In genomic region chr7:56091591-56091990, GRCh38 we compare ENCODE assay signal across 14 cellular contexts. TPM values are rescaled to one million over a fixed set of nuclear protein-coding genes. Genes with fewer than 3 reads are reported as not detected.
DNase-seq lines count a peak whose midpoint lies in the region; ATAC-seq, FAIRE-seq and TF ChIP-seq lines count a peak whose summit lies in the region.
"Had no signal": no experiment of that assay in that cellular context is flagged by ENCODE, and none has a peak within 500 bp of the region (broad histone marks: within the 10 kb centered on the region; RNA-seq: fewer than 3 reads in every experiment).

No MANE protein-coding gene starts in this region.

- ATAC-seq in HCT116 (no peak), GM18520 (IDR thresholded peaks at IDR 0.05; ENCODE audit: unreplicated experiment) (no peak), GM21737 (IDR thresholded peaks at IDR 0.05; ENCODE audit: unreplicated experiment) (no peak)

- no peak overlapping the region for H3K4me3 Mint-ChIP-seq in astrocyte (ENCODE audit: unreplicated experiment)
- H3K4me3 Mint-ChIP-seq: CD4-positive, alpha-beta T cell had no signal

- H3K9ac ChIP-seq in HCT116 (ENCODE audit: low read length) (no peak overlapping the region), astrocyte (ENCODE audit: low read length) (no peak overlapping the region), skeletal muscle tissue (ENCODE audit: low read depth in 1 of 3, low read length in 3 of 3) (peak overlapping the region; percentile 69 to 90 (median 90))

- no peaks in the 10 kb centered on the region for H3K9me2 ChIP-seq in HCT116 (ENCODE audit: insufficient read depth)

- TF ChIP-seq POLR2A in HCT116 (IDR thresholded peaks at IDR 0.05; ENCODE audit: borderline replicate concordance, extremely low read depth, insufficient read depth, insufficient read length) = no peak

- H3K9me3 Mint-ChIP-seq in astrocyte (ENCODE audit: unreplicated experiment) = no peaks in the 10 kb centered on the region
- H3K9me3 Mint-ChIP-seq: activated naive CD4-positive, alpha-beta T cell treated with anti-CD3 and anti-CD28 coated beads, Interleukin-2, amount 50 U/mL, for 72 hours; CD4-positive, alpha-beta T cell had no signal

- H3K4me1 Mint-ChIP-seq in astrocyte (ENCODE audit: low read depth, unreplicated experiment) = no peaks in the 10 kb centered on the region

- H3K27me3 ChIP-seq in HCT116 (ENCODE audit: insufficient read depth, low read length) = no peaks in the 10 kb centered on the region
- H3K27me3 ChIP-seq in astrocyte (ENCODE audit: insufficient read depth, low read length) = no peaks in the 10 kb centered on the region
- no peaks in the 10 kb centered on the region for H3K27me3 ChIP-seq in skeletal muscle tissue (ENCODE audit: control insufficient read depth in 3 of 3, insufficient read depth in 3 of 3, low read length in 3 of 3)
- H3K27me3 ChIP-seq in A673 (replicated peaks; ENCODE audit: insufficient read depth, low read depth, low read length, poor library complexity) = no peaks in the 10 kb centered on the region
- H3K27me3 ChIP-seq: hepatocyte had no signal

- RAD21 ChIA-PET in HCT116 (lab: Charles Lee; ENCODE audit: low non-redundant PET in 1 of 2, low total read pairs in 2 of 2, uncharacterized antibody in 2 of 2, unreplicated experiment in 2 of 2) = no interaction called here

- no peaks in the 10 kb centered on the region for H3K79me2 ChIP-seq in HCT116 (ENCODE audit: insufficient read depth, low read length)
- no peaks in the 10 kb centered on the region for H3K79me2 ChIP-seq in astrocyte (ENCODE audit: insufficient read depth, low read length)
- H3K79me2 ChIP-seq: hepatocyte had no signal

- peaks cover 4% of the 10 kb centered on the region for H3K36me3 Mint-ChIP-seq in astrocyte (ENCODE audit: low read depth, unreplicated experiment)
- H3K36me3 Mint-ChIP-seq: activated naive CD4-positive, alpha-beta T cell treated with anti-CD3 and anti-CD28 coated beads, Interleukin-2, amount 50 U/mL, for 72 hours had no signal

- DNase-seq in HCT116 (ENCODE audit: low read depth, low spot score) (no peak), astrocyte (ENCODE audit: low read depth) (peak; percentile 6), hippocampal formation (lab: John Stamatoyannopoulos, UW) (peak; percentile 43 to 65), A673 (ENCODE audit: low spot score) (no peak), NCI-H128 (lab: John Stamatoyannopoulos, UW; ENCODE audit: unreplicated experiment) (no peak)
- DNase-seq: CD4-positive, alpha-beta T cell; effector CD8-positive, alpha-beta T cell; NCI-H1930; small intestine had no signal

- no peak overlapping the region for H3K27ac ChIP-seq in HCT116 (ENCODE audit: low read depth, low read length)
- no peak overlapping the region for H3K27ac ChIP-seq in astrocyte (ENCODE audit: low read depth, low read length)
- peak overlapping the region; percentile 91 for H3K27ac ChIP-seq in skeletal muscle tissue (ENCODE audit: low read depth, low read length)
- no peak overlapping the region for H3K27ac ChIP-seq in A673 (ENCODE audit: low read depth, low read length, poor library complexity, severe bottlenecking)
- H3K27ac ChIP-seq: hepatocyte had no signal

- POLR2A ChIA-PET in HCT116 (lab: Charles Lee) = no interaction called here
- POLR2A ChIA-PET in A673 (lab: Charles Lee; ENCODE audit: low non-redundant PET) = no interaction called here

- H3K27me3 Mint-ChIP-seq in astrocyte (ENCODE audit: low read depth, unreplicated experiment) = no peaks in the 10 kb centered on the region
- H3K27me3 Mint-ChIP-seq: CD4-positive, alpha-beta T cell had no signal

- FAIRE-seq in astrocyte (lab: Jason Lieb, UNC) = no peak
- FAIRE-seq: small intestine had no signal

- H3K9me3 ChIP-seq in HCT116 (ENCODE audit: control insufficient read depth in 1 of 2, insufficient read depth in 1 of 2, low read depth in 1 of 2, low read length in 2 of 2) (no peaks in the 10 kb centered on the region), astrocyte (ENCODE audit: insufficient read depth, low read depth, low read length) (no peaks in the 10 kb centered on the region), skeletal muscle tissue (ENCODE audit: control insufficient read depth in 3 of 3, low read length in 3 of 3) (no peaks in the 10 kb centered on the region), A673 (ENCODE audit: low read depth, low read length, poor library complexity, severe bottlenecking) (no peaks in the 10 kb centered on the region)

- H3K36me3 ChIP-seq in HCT116 (ENCODE audit: control insufficient read depth in 1 of 2, insufficient read depth in 2 of 2, low read length in 2 of 2) (no peaks in the 10 kb centered on the region), astrocyte (ENCODE audit: insufficient read depth, low read length) (no peaks in the 10 kb centered on the region), skeletal muscle tissue (ENCODE audit: control insufficient read depth in 3 of 3, insufficient read depth in 3 of 3, low read length in 3 of 3) (peaks cover 21 to 34% (median 24%) of the 10 kb centered on the region in 3 donors), A673 (ENCODE audit: insufficient read depth, low read length, poor library complexity, severe bottlenecking) (no peaks in the 10 kb centered on the region)

- no peak for TF ChIP-seq RAD21 in HCT116 (IDR thresholded peaks at IDR 0.05; ENCODE audit: low read depth)

- CTCF ChIA-PET in HCT116 (lab: Charles Lee) (interaction anchor here (1.0 to 3.6 kb wide), 3 partner anchors 17 to 451 kb away, joined by 4 to 21 read pairs (median 8); no protein-coding TSS in a partner anchor), A673 (lab: Charles Lee) (no interaction called here)

- no peak for TF ChIP-seq CTCF in HCT116 (IDR thresholded peaks at IDR 0.05 in 2 of 3, conservative IDR thresholded peaks at IDR 0.05 in 1 of 3; ENCODE audit: borderline replicate concordance in 1 of 3, insufficient read depth in 1 of 3, low read depth in 2 of 3, low read length in 2 of 3)
- TF ChIP-seq CTCF in astrocyte (IDR thresholded peaks at IDR 0.05; ENCODE audit: insufficient read depth, low read depth, low read length) = no peak
- TF ChIP-seq CTCF in A673 (conservative IDR thresholded peaks at IDR 0.05; ENCODE audit: low read depth, low read length) = no peak

- no peak overlapping the region for H3K27ac Mint-ChIP-seq in astrocyte (ENCODE audit: unreplicated experiment)
- H3K27ac Mint-ChIP-seq: CD4-positive, alpha-beta T cell had no signal

- H2AFZ ChIP-seq in HCT116 (ENCODE audit: low read depth, low read length, poor library complexity, severe bottlenecking) (no peak overlapping the region), astrocyte (ENCODE audit: low read depth, low read length) (no peak overlapping the region)
- H2AFZ ChIP-seq: hepatocyte had no signal

- H3K4me1 ChIP-seq in HCT116 (ENCODE audit: control insufficient read depth in 1 of 2, insufficient read depth in 2 of 2, low read length in 2 of 2) (peaks cover 4 to 8% of the 10 kb centered on the region in 2 experiments; a peak in 3 of 4 replicates), astrocyte (ENCODE audit: insufficient read depth, low read length) (peaks cover 8% of the 10 kb centered on the region), skeletal muscle tissue (ENCODE audit: control insufficient read depth in 3 of 3, insufficient read depth in 3 of 3, low read length in 3 of 3) (peaks cover 34 to 55% (median 44%) of the 10 kb centered on the region in 3 donors), A673 (ENCODE audit: insufficient read depth, low read length, poor library complexity, severe bottlenecking) (no peaks in the 10 kb centered on the region)

- H3K4me3 ChIP-seq in HCT116 (replicated peaks in 1 of 2; ENCODE audit: low read depth in 1 of 2, low read length in 2 of 2) = no peak overlapping the region
- H3K4me3 ChIP-seq in astrocyte (ENCODE audit: insufficient read depth, low read depth, low read length) = no peak overlapping the region
- peak overlapping the region; percentile 63 to 89 (median 83) for H3K4me3 ChIP-seq in skeletal muscle tissue (ENCODE audit: low read length in 3 of 3)
- H3K4me3 ChIP-seq in A673 (ENCODE audit: low read depth, low read length, poor library complexity, severe bottlenecking) = no peak overlapping the region
- H3K4me3 ChIP-seq: hepatocyte had no signal

- intact Hi-C loops in HCT116 (cut with micrococcal nuclease) (loop anchor here (5.0 kb wide), 1 partner anchor 89 kb away; no protein-coding TSS in a partner anchor), A673 (cut with micrococcal nuclease; ENCODE audit: unreplicated experiment) (no loop called here)

- BruUV-seq in HCT116 (replicated peaks; lab: Mats Ljungman, UMichigan) (no TSS peak), A673 (replicated peaks; lab: Mats Ljungman, UMichigan) (no TSS peak)

- H4K20me1 ChIP-seq in HCT116 (ENCODE audit: insufficient read depth) (no peaks in the 10 kb centered on the region), astrocyte (ENCODE audit: insufficient read depth, low read length) (no peaks in the 10 kb centered on the region)

- H3K4me2 ChIP-seq in HCT116 (ENCODE audit: low read length) = no peak overlapping the region
- no peak overlapping the region for H3K4me2 ChIP-seq in astrocyte (ENCODE audit: low read length)
- H3K4me2 ChIP-seq: hepatocyte had no signal

RNA-seq across cellular contexts. Expression of gene PHKG1, which starts 1.2 kb away (rescaled TPM):
- total RNA-seq in HCT116 (2021; ENCODE audit: unreplicated experiment) (1.1 TPM), astrocyte (not detected in 2 replicates), skeletal muscle tissue (48.0 TPM), A673 (2021) (2.0 and 2.3 TPM in 2 replicates)
- 1.3 and 1.4 TPM in 2 replicates for polyA plus RNA-seq in HCT116 (2012)
- total RNA-seq: hepatocyte had no signal

RNA-seq across cellular contexts. Expression of gene CHCHD2, which starts 14.7 kb away (rescaled TPM):
- 510 TPM for total RNA-seq in HCT116 (2021; ENCODE audit: unreplicated experiment)
- polyA plus RNA-seq in HCT116 (2012) = 595 and 600 TPM in 2 replicates
- not detected in 2 replicates for total RNA-seq in astrocyte
- total RNA-seq in skeletal muscle tissue = 221 TPM
- total RNA-seq in A673 (2021) = 494 and 533 TPM in 2 replicates

RNA-seq across cellular contexts. Expression of gene NUPR2, which starts 24.6 kb away (rescaled TPM):
- not detected for total RNA-seq in HCT116 (2021; ENCODE audit: unreplicated experiment)
- not detected in 2 replicates for polyA plus RNA-seq in HCT116 (2012)
- total RNA-seq in astrocyte = not detected in 2 replicates
- 1.0 TPM for total RNA-seq in skeletal muscle tissue
- total RNA-seq in A673 (2021) = not detected in 2 replicates
- total RNA-seq: CD4-positive, alpha-beta T cell; hepatocyte had no signal
- polyA plus RNA-seq: hepatocyte had no signal

RNA-seq across cellular contexts. Expression of gene SUMF2, which starts 27.5 kb away (rescaled TPM):
- 173 TPM for total RNA-seq in HCT116 (2021; ENCODE audit: unreplicated experiment)
- 154 and 174 TPM in 2 replicates for polyA plus RNA-seq in HCT116 (2012)
- 87.8 and 96.0 TPM in 2 replicates for total RNA-seq in astrocyte
- 63.2 TPM for total RNA-seq in skeletal muscle tissue
- 157 and 159 TPM in 2 replicates for total RNA-seq in A673 (2021)

RNA-seq across cellular contexts. Expression of gene CCT6A, which starts 40.0 kb away (rescaled TPM):
- total RNA-seq in HCT116 (2021; ENCODE audit: unreplicated experiment) (257 TPM), astrocyte (160 and 180 TPM in 2 replicates), skeletal muscle tissue (113 TPM), A673 (2021) (321 and 359 TPM in 2 replicates)
- 215 and 226 TPM in 2 replicates for polyA plus RNA-seq in HCT116 (2012)

Comparison
In these comparisons a context has a peak if more than half of its experiments do, and no peak if none do; other contexts are left out.
1. DNase-seq: peak in astrocyte (single experiment) and hippocampal formation (2 of 2); none in HCT116 (single experiment), A673 (single experiment) and NCI-H128 (single experiment).
2. H3K4me3 ChIP-seq: peak in skeletal muscle tissue (3 of 3); none in HCT116 (0 of 2), astrocyte (single experiment) and A673 (single experiment).
3. H3K9ac ChIP-seq: peak in skeletal muscle tissue (3 of 3); none in HCT116 (single experiment) and astrocyte (single experiment).
4. RNA of gene PHKG1, which starts 1.2 kb away (total RNA-seq): 48.0 TPM in skeletal muscle tissue (single experiment); 2.0 to 2.3 TPM in A673, 1.1 TPM in HCT116 (single experiment) and not detected in astrocyte; every median in the first group is over 10 times any median in the second.
5. RNA of gene CHCHD2, which starts 14.7 kb away (total RNA-seq): 494 to 533 TPM in A673, 510 TPM in HCT116 (single experiment) and 221 TPM in skeletal muscle tissue (single experiment); not detected in astrocyte; every median in the first group is over 100 times any median in the second.